ENCODE assay signal across 9 cellular contexts in genomic region chr4:72525938-72526337, GRCh38. TPM values are rescaled to one million over a fixed set of nuclear protein-coding genes. Genes with fewer than 3 reads are reported as not detected.
DNase-seq lines count a peak whose midpoint lies in the region; ATAC-seq and TF ChIP-seq lines count a peak whose summit lies in the region.
"Had no signal": no experiment of that assay in that cellular context is flagged by ENCODE, and none has a peak within 500 bp of the region (broad histone marks: within the 10 kb centered on the region; RNA-seq: fewer than 3 reads in every experiment).

No MANE protein-coding gene starts in this region.

- no peaks in the 10 kb centered on the region for H3K9me3 ChIP-seq in right atrium auricular region

- ATAC-seq in Right ventricle myocardium inferior: peak; percentile 99

- no peak for TF ChIP-seq CTCF in right atrium auricular region (IDR thresholded peaks at IDR 0.05)
- no peak for TF ChIP-seq CTCF in fibroblast of pulmonary artery (IDR thresholded peaks at IDR 0.05; ENCODE audit: low read length, missing control alignments)
- TF ChIP-seq CTCF in mesothelial cell of epicardium (IDR thresholded peaks at IDR 0.05; ENCODE audit: unreplicated experiment): no peak

- H3K36me3 ChIP-seq in right atrium auricular region (no peaks in the 10 kb centered on the region), H7 (replicated peaks; ENCODE audit: control insufficient read depth, insufficient read depth, low read length) (no peaks in the 10 kb centered on the region)

- DNase-seq in Right ventricle myocardium inferior (ENCODE audit: missing footprints) (peak; percentile 77), right atrium auricular region (ENCODE audit: low spot score) (no peak), fibroblast of pulmonary artery (ENCODE audit: low read depth) (peak; percentile 93), mesothelial cell of epicardium (ENCODE audit: low spot score in 2 of 2, unreplicated experiment in 2 of 2) (peak in 1 of 2 experiments; percentile 41), GOT3 (lab: John Stamatoyannopoulos, UW) (no peak), AG08396 (ENCODE audit: low spot score) (no peak), SKM-1 (lab: John Stamatoyannopoulos, UW; ENCODE audit: unreplicated experiment) (no peak), H7 (no peak)

- H3K4me3 Mint-ChIP-seq in mesothelial cell of epicardium: no peak overlapping the region

- H3K4me3 ChIP-seq in right atrium auricular region: no peak overlapping the region
- no peak overlapping the region for H3K4me3 ChIP-seq in fibroblast of pulmonary artery (replicated peaks; ENCODE audit: low read depth, low read length)
- no peak overlapping the region for H3K4me3 ChIP-seq in H7 (ENCODE audit: insufficient read depth, low read depth, low read length)

- H3K4me1 Mint-ChIP-seq in mesothelial cell of epicardium: peaks cover 12% of the 10 kb centered on the region

- H3K4me1 ChIP-seq in right atrium auricular region: peaks cover 0 to 2% of the 10 kb centered on the region in 2 donors

- H3K36me3 Mint-ChIP-seq in mesothelial cell of epicardium: peaks cover 3% of the 10 kb centered on the region

- peak overlapping the region; percentile 39 for H3K27ac Mint-ChIP-seq in mesothelial cell of epicardium

- intact Hi-C loops in Right ventricle myocardium inferior (cut with DNase I): loop anchor here (2.0 kb wide), 1 partner anchor 43 kb away; the partner anchor contains the start of gene ADAMTS3

- H3K27me3 ChIP-seq in right atrium auricular region: no peaks in the 10 kb centered on the region
- no peaks in the 10 kb centered on the region for H3K27me3 ChIP-seq in H7 (ENCODE audit: control insufficient read depth, insufficient read depth, low read length)

- H3K27me3 Mint-ChIP-seq in mesothelial cell of epicardium (ENCODE audit: low read depth): no peaks in the 10 kb centered on the region

- H3K9me3 Mint-ChIP-seq in mesothelial cell of epicardium: peaks cover 10% of the 10 kb centered on the region

- no peak overlapping the region for H3K27ac ChIP-seq in right atrium auricular region

RNA-seq across cellular contexts. Expression of gene ADAMTS3, which starts 43.1 kb away (rescaled TPM):
- total RNA-seq in Right ventricle myocardium inferior (0.24 TPM), right atrium auricular region (1 to 10 TPM; 1.2 to 2.8 TPM), mesothelial cell of epicardium (9.2 to 11.0 TPM (median 10.7 TPM) in 3 replicates)
- total RNA-seq in H7 (2014; rRNA removed; shearing (Covaris generic)): 4.7 and 5.5 TPM in 2 replicates
- total RNA-seq: T-helper 1 cell treated with Interleukin-12 subunit alpha and Interleukin-12 subunit beta and Interleukin-4 antibody, amounts not matched to agents 30 ng/mL and 1 ng/mL, for 36 hours had no signal

Comparison
In these comparisons a context has a peak if more than half of its experiments do, and no peak if none do; other contexts are left out.
1. DNase-seq: peak in Right ventricle myocardium inferior (single experiment) and fibroblast of pulmonary artery (single experiment); none in right atrium auricular region (single experiment), GOT3 (single experiment), AG08396 (single experiment), SKM-1 (single experiment) and H7 (single experiment).